25 cellular contexts compared by ENCODE assay signal in the genomic region with DNA sequence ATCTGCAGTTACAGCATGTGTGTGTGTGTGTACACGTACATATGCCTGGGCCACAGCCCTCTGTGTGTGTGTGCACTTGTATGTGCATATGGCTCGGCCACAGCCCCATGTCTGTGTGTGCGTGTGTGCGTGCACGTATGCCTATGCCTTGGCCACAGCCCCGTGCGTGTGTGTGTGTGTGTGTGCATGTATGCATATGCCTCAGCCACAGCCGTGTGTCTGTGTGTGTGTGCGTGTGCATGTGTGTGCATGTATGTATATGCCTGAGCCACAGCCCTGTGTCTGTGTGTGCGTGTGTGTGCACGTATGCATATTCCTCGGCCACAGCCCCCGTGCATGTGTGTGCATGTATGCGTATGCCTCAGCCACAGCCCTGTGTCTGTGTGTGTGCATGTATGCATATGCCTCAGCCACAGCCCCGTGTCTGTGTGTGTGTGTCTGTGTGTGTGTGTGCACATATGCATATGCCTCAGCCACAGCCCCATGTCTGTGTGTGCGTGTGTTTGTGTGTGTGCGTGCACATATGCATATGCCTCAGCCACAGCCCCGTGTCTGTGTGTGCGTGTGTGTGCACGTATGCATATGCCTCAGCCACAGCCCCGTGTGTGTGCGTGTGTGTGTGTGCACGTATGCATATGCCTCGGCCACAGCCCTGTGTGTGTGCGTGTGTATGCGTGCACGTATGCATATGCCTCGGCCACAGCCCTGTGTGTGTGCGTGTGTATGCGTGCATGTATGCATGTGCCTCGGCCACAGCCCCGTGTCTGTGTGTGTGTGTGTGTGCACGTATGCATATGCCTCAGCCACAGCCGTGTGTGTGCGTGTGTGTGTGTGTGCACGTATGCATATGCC. TPM values are rescaled to one million over a fixed set of nuclear protein-coding genes. Genes with fewer than 3 reads are reported as not detected.
DNase-seq lines count a peak whose midpoint lies in the region; ATAC-seq, FAIRE-seq and TF ChIP-seq lines count a peak whose summit lies in the region.
"Had no signal": no experiment of that assay in that cellular context is flagged by ENCODE, and none has a peak within 500 bp of the region (broad histone marks: within the 10 kb centered on the region; RNA-seq: fewer than 3 reads in every experiment).

No MANE protein-coding gene starts in this region.

- H3K27ac ChIP-seq in HepG2 (ENCODE audit: extremely low read length, insufficient read depth, low read length) (no peak overlapping the region), right lobe of liver (no peak overlapping the region)
- H3K27ac ChIP-seq: BLaER1, SJCRH30 had no signal

- no peak for DNase-seq in HepG2 (ENCODE audit: low spot score)
- DNase-seq in right lobe of liver = no peak
- DNase-seq in endothelial cell (ENCODE audit: low spot score) = no peak
- DNase-seq in NCI-H1436 treated with DMSO at 0.1 percent for 48 hours (lab: John Stamatoyannopoulos, UW) = no peak
- no peak for DNase-seq in NCI-H446 (lab: John Stamatoyannopoulos, UW)
- DNase-seq: CD4-positive, CD25-positive, alpha-beta regulatory T cell; Kasumi-1; NCI-H1092 treated with DMSO at 0.1 percent for 48 hours; NCI-H1436; NCI-H187 treated with DMSO at 0.1 percent for 48 hours; NCI-H446 treated with DMSO at 0.1 percent for 48 hours; NCI-H526; NCI-H82; NK-92 treated with Interleukin-12 subunit alpha and Interleukin-12 subunit beta, amount 100 ng/mL, for 24 hours; PC-3; SJCRH30 had no signal

- no peak for FAIRE-seq in HepG2 (lab: Jason Lieb, UNC)
- FAIRE-seq: A204.1, D721Med had no signal

- peak overlapping the region; percentile 78 for H3K4me3 Mint-ChIP-seq in endothelial cell (ENCODE audit: unreplicated experiment)
- H3K4me3 Mint-ChIP-seq: GM23338 had no signal

- H3K4me3 ChIP-seq in HepG2 (replicated peaks in 1 of 3; ENCODE audit: insufficient read depth in 1 of 3, low read depth in 2 of 3, low read length in 3 of 3) = no peak overlapping the region
- no peak overlapping the region for H3K4me3 ChIP-seq in right lobe of liver
- H3K4me3 ChIP-seq: BLaER1, GM23338, HAP-1, SJCRH30 had no signal

- no peak for TF ChIP-seq RAD21 in HepG2 (CRISPR knock-in tag; IDR thresholded peaks at IDR 0.05)

- peak; percentile 13 to 60; a peak in 2 of 4 replicates for TF ChIP-seq POLR2A in HepG2 (IDR thresholded peaks at IDR 0.05; ENCODE audit: insufficient read depth in 1 of 2, low read depth in 2 of 2, low read length in 2 of 2)
- no peak for TF ChIP-seq POLR2A in right lobe of liver (IDR thresholded peaks at IDR 0.05)

- CTCF ChIA-PET in HepG2 (lab: Yijun Ruan, JAX; ENCODE audit: low intra/inter-chr PET ratio, low total read pairs) = no interaction called here

- H2AFZ ChIP-seq in HepG2 (ENCODE audit: low read length) = no peak overlapping the region
- H2AFZ ChIP-seq: GM23338 had no signal

- H3K9ac ChIP-seq in HepG2 (ENCODE audit: insufficient read depth, low read depth, low read length) = no peak overlapping the region
- H3K9ac ChIP-seq: BLaER1 had no signal

- H3K36me3 Mint-ChIP-seq in endothelial cell (ENCODE audit: low read depth, unreplicated experiment) = peaks cover 67% of the 10 kb centered on the region

- intact Hi-C loops in HepG2 (cut with micrococcal nuclease; ENCODE audit: unreplicated experiment) = no loop called here
- intact Hi-C loops in right lobe of liver (cut with DNase I) = no loop called here

- TF ChIP-seq CTCF in HepG2 (CRISPR knock-in tag; IDR thresholded peaks at IDR 0.05) = no peak
- TF ChIP-seq CTCF in right lobe of liver (IDR thresholded peaks at IDR 0.05) = no peak
- TF ChIP-seq CTCF in endothelial cell (IDR thresholded peaks at IDR 0.05; ENCODE audit: unreplicated experiment) = no peak

- H3K27ac Mint-ChIP-seq in endothelial cell (ENCODE audit: unreplicated experiment) = no peak overlapping the region
- H3K27ac Mint-ChIP-seq: CD4-positive, CD25-positive, alpha-beta regulatory T cell; GM23338 had no signal

- no peak overlapping the region for H3K4me2 ChIP-seq in HepG2 (ENCODE audit: low read depth, low read length)
- H3K4me2 ChIP-seq: BLaER1, GM23338 had no signal

- 98% methylated on average over 33 of the region's 36 CpGs for WGBS in HepG2 (ENCODE audit: low lambda C conversion rate)
- 93% methylated on average over 3 of the region's 36 CpGs for whole genome bisulfite sequencing in right lobe of liver (ENCODE audit: insufficient coverage, low coverage, low lambda C conversion rate, missing lambda C conversion rate)

- H3K36me3 ChIP-seq in HepG2 (replicated peaks in 1 of 2; ENCODE audit: control insufficient read depth in 1 of 2, insufficient read depth in 2 of 2, low read length in 2 of 2) = peaks cover 48 to 70% of the 10 kb centered on the region in 2 experiments
- peaks cover 0 to 65% (median 18%) of the 10 kb centered on the region in 4 donors for H3K36me3 ChIP-seq in right lobe of liver

- peaks cover 3% of the 10 kb centered on the region for H3K4me1 Mint-ChIP-seq in endothelial cell (ENCODE audit: unreplicated experiment)
- H3K4me1 Mint-ChIP-seq: GM23338 had no signal

- no TSS peak for BruUV-seq in HepG2 (replicated peaks; lab: Mats Ljungman, UMichigan)

- H3K79me2 ChIP-seq in HepG2 (ENCODE audit: insufficient read depth, low read length) = peaks cover 4% of the 10 kb centered on the region

- TF ChIP-seq EP300 in HepG2 (IDR thresholded peaks at IDR 0.05; ENCODE audit: low read depth in 2 of 2, low read length in 2 of 2) (no peak), HepG2 (CRISPR knock-in tag; IDR thresholded peaks at IDR 0.05; ENCODE audit: borderline replicate concordance) (no peak)

- ATAC-seq in HepG2 (no peak), right lobe of liver (no peak), GM19395 (IDR thresholded peaks at IDR 0.05; ENCODE audit: unreplicated experiment) (no peak)
- ATAC-seq: GM23338, PC-3, SK-N-SH treated with all-trans-retinoic acid at 6 μM for 48 hours had no signal

- H3K9me3 ChIP-seq in HepG2 (ENCODE audit: low read length) = no peaks in the 10 kb centered on the region
- H3K9me3 ChIP-seq in right lobe of liver = no peaks in the 10 kb centered on the region
- H3K9me3 ChIP-seq: BLaER1, HAP-1, SJCRH30 had no signal

- no peaks in the 10 kb centered on the region for H3K9me3 Mint-ChIP-seq in endothelial cell (ENCODE audit: unreplicated experiment)
- H3K9me3 Mint-ChIP-seq: GM23338 had no signal

- in situ Hi-C loops in HepG2 (cut with HindIII; ENCODE audit: extremely low pct_ligation_motif_present, low pct_unique_long_range_greater_than_20kb) = loop anchor here (5.0 kb wide), 1 partner anchor 39 kb away; the partner anchor contains the start of gene PRPF6

- H3K27me3 ChIP-seq in HepG2 (ENCODE audit: control insufficient read depth in 1 of 2, insufficient read depth in 2 of 2, low read length in 2 of 2) (no peaks in the 10 kb centered on the region), right lobe of liver (no peaks in the 10 kb centered on the region)
- H3K27me3 ChIP-seq: BLaER1, SJCRH30 had no signal

- POLR2A ChIA-PET in HepG2 (lab: Yijun Ruan, JAX) = no interaction called here

- H3K4me1 ChIP-seq in HepG2 (ENCODE audit: insufficient read depth, low read length) (peaks cover 42% of the 10 kb centered on the region), right lobe of liver (peaks cover 0 to 28% (median 13%) of the 10 kb centered on the region in 4 donors)
- H3K4me1 ChIP-seq: BLaER1, HAP-1, SJCRH30 had no signal

- no peaks in the 10 kb centered on the region for H4K20me1 ChIP-seq in HepG2 (ENCODE audit: insufficient read depth, low read length)

- peaks cover 10% of the 10 kb centered on the region for H3K27me3 Mint-ChIP-seq in endothelial cell (ENCODE audit: unreplicated experiment)
- H3K27me3 Mint-ChIP-seq: CD4-positive, CD25-positive, alpha-beta regulatory T cell had no signal

RNA-seq across cellular contexts. Expression of gene C20orf204, which starts 14.6 kb away (rescaled TPM):
- total RNA-seq in HepG2 (2016; rRNA removed; fragmentation: Illumina TruSeq; extraction: Trizol) = 36.8 and 80.0 TPM in 2 replicates
- 48.6 and 61.3 TPM in 2 replicates for total RNA-seq in HepG2 (2016; cell fraction: cytosol; rRNA removed; fragmentation: Illumina TruSeq; extraction: Trizol; ENCODE audit: low read depth)
- 39.0 and 80.0 TPM in 2 replicates for total RNA-seq in HepG2 (2016; cell fraction: insoluble cytoplasmic fraction; rRNA removed; fragmentation: Illumina TruSeq; extraction: Trizol)
- 57.5 and 77.5 TPM in 2 replicates for total RNA-seq in HepG2 (2016; cell fraction: membrane; rRNA removed; fragmentation: Illumina TruSeq; extraction: Trizol)
- 68.2 and 72.7 TPM in 2 replicates for total RNA-seq in HepG2 (2016; cell fraction: nucleus; rRNA removed; fragmentation: Illumina TruSeq; extraction: Trizol)
- 22.1 and 27.2 TPM in 2 replicates for polyA plus RNA-seq in HepG2 (2011; rRNA removed)
- polyA plus RNA-seq in HepG2 (2011; cell fraction: cytosol; rRNA removed) = 22.8 and 58.2 TPM in 2 replicates
- 143 and 193 TPM in 2 replicates for polyA plus RNA-seq in HepG2 (2011; cell fraction: nucleus; rRNA removed)
- polyA plus RNA-seq in HepG2 (2012) = 13.4 and 16.2 TPM in 2 replicates
- polyA plus RNA-seq in HepG2 (2016; cell fraction: cytosol; fragmentation: Illumina TruSeq; extraction: Trizol; ENCODE audit: low read depth) = 59.0 and 74.0 TPM in 2 replicates
- 48.7 and 49.5 TPM in 2 replicates for polyA plus RNA-seq in HepG2 (2016; cell fraction: insoluble cytoplasmic fraction; fragmentation: Illumina TruSeq; extraction: Trizol; ENCODE audit: low read depth)
- 58.9 and 64.4 TPM in 2 replicates for polyA plus RNA-seq in HepG2 (2016; cell fraction: membrane; fragmentation: Illumina TruSeq; extraction: Trizol; ENCODE audit: low read depth)
- 152 and 164 TPM in 2 replicates for polyA plus RNA-seq in HepG2 (2016; cell fraction: nucleus; fragmentation: Illumina TruSeq; extraction: Trizol; ENCODE audit: insufficient read depth, low read depth)
- 1.8 and 19.7 TPM in 2 replicates for polyA minus RNA-seq in HepG2 (2011; rRNA and poly(A)+ RNA removed; ENCODE audit: low replicate concordance)
- 15.0 and 21.9 TPM in 2 replicates for polyA minus RNA-seq in HepG2 (2011; cell fraction: cytosol; rRNA and poly(A)+ RNA removed)
- 21.8 and 31.2 TPM in 2 replicates for polyA minus RNA-seq in HepG2 (2011; cell fraction: nucleus; rRNA and poly(A)+ RNA removed)
- total RNA-seq in right lobe of liver = 1 to 10 TPM in 1 of 6 experiments, under 1 TPM in 4, not detected in 1; 0.29 to 1.1 (median 0.44) TPM
- total RNA-seq in endothelial cell (ENCODE audit: unreplicated experiment) = 14.2 TPM

RNA-seq across cellular contexts. Expression of gene SOX18, which starts 28.1 kb away (rescaled TPM):
- 1.3 and 1.9 TPM in 2 replicates for total RNA-seq in HepG2 (2016; rRNA removed; fragmentation: Illumina TruSeq; extraction: Trizol)
- total RNA-seq in HepG2 (2016; cell fraction: cytosol; rRNA removed; fragmentation: Illumina TruSeq; extraction: Trizol; ENCODE audit: low read depth) = 1.1 and 1.6 TPM in 2 replicates
- 0.94 and 1.8 TPM in 2 replicates for total RNA-seq in HepG2 (2016; cell fraction: insoluble cytoplasmic fraction; rRNA removed; fragmentation: Illumina TruSeq; extraction: Trizol)
- total RNA-seq in HepG2 (2016; cell fraction: membrane; rRNA removed; fragmentation: Illumina TruSeq; extraction: Trizol) = 2.7 and 3.0 TPM in 2 replicates
- total RNA-seq in HepG2 (2016; cell fraction: nucleus; rRNA removed; fragmentation: Illumina TruSeq; extraction: Trizol) = 1.4 and 2.1 TPM in 2 replicates
- polyA plus RNA-seq in HepG2 (2011; rRNA removed) = 1.6 and 2.0 TPM in 2 replicates
- 1.1 and 2.3 TPM in 2 replicates for polyA plus RNA-seq in HepG2 (2011; cell fraction: cytosol; rRNA removed)
- polyA plus RNA-seq in HepG2 (2011; cell fraction: nucleus; rRNA removed) = 8.4 and 10.3 TPM in 2 replicates
- polyA plus RNA-seq in HepG2 (2012) = 2.4 and 3.1 TPM in 2 replicates
- 1.8 and 1.9 TPM in 2 replicates for polyA plus RNA-seq in HepG2 (2016; cell fraction: cytosol; fragmentation: Illumina TruSeq; extraction: Trizol; ENCODE audit: low read depth)
- polyA plus RNA-seq in HepG2 (2016; cell fraction: insoluble cytoplasmic fraction; fragmentation: Illumina TruSeq; extraction: Trizol; ENCODE audit: low read depth) = 7.2 and 8.4 TPM in 2 replicates
- polyA plus RNA-seq in HepG2 (2016; cell fraction: membrane; fragmentation: Illumina TruSeq; extraction: Trizol; ENCODE audit: low read depth) = 3.3 and 4.0 TPM in 2 replicates
- 9.0 and 10.0 TPM in 2 replicates for polyA plus RNA-seq in HepG2 (2016; cell fraction: nucleus; fragmentation: Illumina TruSeq; extraction: Trizol; ENCODE audit: insufficient read depth, low read depth)
- polyA minus RNA-seq in HepG2 (2011; rRNA and poly(A)+ RNA removed; ENCODE audit: low replicate concordance) = 0.28 and 1.8 TPM in 2 replicates
- 1.9 and 4.0 TPM in 2 replicates for polyA minus RNA-seq in HepG2 (2011; cell fraction: cytosol; rRNA and poly(A)+ RNA removed)
- polyA minus RNA-seq in HepG2 (2011; cell fraction: nucleus; rRNA and poly(A)+ RNA removed) = 0.77 and 0.87 TPM in 2 replicates
- total RNA-seq in right lobe of liver = 1 to 10 TPM; 4.1 to 7.8 (median 5.6) TPM
- 149 TPM for total RNA-seq in endothelial cell (ENCODE audit: unreplicated experiment)
- total RNA-seq: CD4-positive, CD25-positive, alpha-beta regulatory T cell; M059J had no signal
- polyA plus RNA-seq: AG04450; CD4-positive, CD25-positive, alpha-beta regulatory T cell; GM23338 had no signal

RNA-seq across cellular contexts. Expression of gene PRPF6, which starts 40.4 kb away (rescaled TPM):
- total RNA-seq in HepG2 (2016; rRNA removed; fragmentation: Illumina TruSeq; extraction: Trizol) = 101 and 127 TPM in 2 replicates
- 28.1 and 30.5 TPM in 2 replicates for total RNA-seq in HepG2 (2016; cell fraction: cytosol; rRNA removed; fragmentation: Illumina TruSeq; extraction: Trizol; ENCODE audit: low read depth)
- 101 and 116 TPM in 2 replicates for total RNA-seq in HepG2 (2016; cell fraction: insoluble cytoplasmic fraction; rRNA removed; fragmentation: Illumina TruSeq; extraction: Trizol)
- total RNA-seq in HepG2 (2016; cell fraction: membrane; rRNA removed; fragmentation: Illumina TruSeq; extraction: Trizol) = 51.1 and 54.9 TPM in 2 replicates
- total RNA-seq in HepG2 (2016; cell fraction: nucleus; rRNA removed; fragmentation: Illumina TruSeq; extraction: Trizol) = 68.1 and 77.4 TPM in 2 replicates
- polyA plus RNA-seq in HepG2 (2011; rRNA removed) = 63.7 and 65.3 TPM in 2 replicates
- polyA plus RNA-seq in HepG2 (2011; cell fraction: cytosol; rRNA removed) = 58.9 and 67.6 TPM in 2 replicates
- polyA plus RNA-seq in HepG2 (2011; cell fraction: nucleus; rRNA removed) = 82.2 and 84.5 TPM in 2 replicates
- 79.5 and 80.7 TPM in 2 replicates for polyA plus RNA-seq in HepG2 (2012)
- 41.2 and 42.1 TPM in 2 replicates for polyA plus RNA-seq in HepG2 (2016; cell fraction: cytosol; fragmentation: Illumina TruSeq; extraction: Trizol; ENCODE audit: low read depth)
- polyA plus RNA-seq in HepG2 (2016; cell fraction: insoluble cytoplasmic fraction; fragmentation: Illumina TruSeq; extraction: Trizol; ENCODE audit: low read depth) = 130 and 149 TPM in 2 replicates
- 56.1 and 60.4 TPM in 2 replicates for polyA plus RNA-seq in HepG2 (2016; cell fraction: membrane; fragmentation: Illumina TruSeq; extraction: Trizol; ENCODE audit: low read depth)
- 122 TPM in 2 replicates for polyA plus RNA-seq in HepG2 (2016; cell fraction: nucleus; fragmentation: Illumina TruSeq; extraction: Trizol; ENCODE audit: insufficient read depth, low read depth)
- polyA minus RNA-seq in HepG2 (2011; rRNA and poly(A)+ RNA removed; ENCODE audit: low replicate concordance) = 50.1 and 75.7 TPM in 2 replicates
- polyA minus RNA-seq in HepG2 (2011; cell fraction: cytosol; rRNA and poly(A)+ RNA removed) = 46.1 and 51.9 TPM in 2 replicates
- 44.4 and 50.5 TPM in 2 replicates for polyA minus RNA-seq in HepG2 (2011; cell fraction: nucleus; rRNA and poly(A)+ RNA removed)
- 10 to 100 TPM; 21.7 to 28.9 (median 24.4) TPM for total RNA-seq in right lobe of liver
- total RNA-seq in endothelial cell (ENCODE audit: unreplicated experiment) = 73.4 TPM

RNA-seq across cellular contexts. Expression of gene TCEA2, which starts 41.6 kb away (rescaled TPM):
- total RNA-seq in HepG2 (2016; rRNA removed; fragmentation: Illumina TruSeq; extraction: Trizol) = 25.9 and 33.7 TPM in 2 replicates
- total RNA-seq in HepG2 (2016; cell fraction: cytosol; rRNA removed; fragmentation: Illumina TruSeq; extraction: Trizol; ENCODE audit: low read depth) = 58.0 and 75.2 TPM in 2 replicates
- total RNA-seq in HepG2 (2016; cell fraction: insoluble cytoplasmic fraction; rRNA removed; fragmentation: Illumina TruSeq; extraction: Trizol) = 25.2 and 31.6 TPM in 2 replicates
- 54.3 and 70.5 TPM in 2 replicates for total RNA-seq in HepG2 (2016; cell fraction: membrane; rRNA removed; fragmentation: Illumina TruSeq; extraction: Trizol)
- total RNA-seq in HepG2 (2016; cell fraction: nucleus; rRNA removed; fragmentation: Illumina TruSeq; extraction: Trizol) = 19.6 and 25.2 TPM in 2 replicates
- 28.1 and 36.8 TPM in 2 replicates for polyA plus RNA-seq in HepG2 (2011; rRNA removed)
- polyA plus RNA-seq in HepG2 (2011; cell fraction: cytosol; rRNA removed) = 22.9 and 25.9 TPM in 2 replicates
- 101 and 106 TPM in 2 replicates for polyA plus RNA-seq in HepG2 (2011; cell fraction: nucleus; rRNA removed)
- polyA plus RNA-seq in HepG2 (2012) = 70.9 and 75.4 TPM in 2 replicates
- 308 and 317 TPM in 2 replicates for polyA plus RNA-seq in HepG2 (2016; cell fraction: cytosol; fragmentation: Illumina TruSeq; extraction: Trizol; ENCODE audit: low read depth)
- polyA plus RNA-seq in HepG2 (2016; cell fraction: insoluble cytoplasmic fraction; fragmentation: Illumina TruSeq; extraction: Trizol; ENCODE audit: low read depth) = 54.5 and 74.5 TPM in 2 replicates
- polyA plus RNA-seq in HepG2 (2016; cell fraction: membrane; fragmentation: Illumina TruSeq; extraction: Trizol; ENCODE audit: low read depth) = 232 and 236 TPM in 2 replicates
- polyA plus RNA-seq in HepG2 (2016; cell fraction: nucleus; fragmentation: Illumina TruSeq; extraction: Trizol; ENCODE audit: insufficient read depth, low read depth) = 80.5 and 83.8 TPM in 2 replicates
- 42.1 and 65.5 TPM in 2 replicates for polyA minus RNA-seq in HepG2 (2011; rRNA and poly(A)+ RNA removed; ENCODE audit: low replicate concordance)
- polyA minus RNA-seq in HepG2 (2011; cell fraction: cytosol; rRNA and poly(A)+ RNA removed) = 21.6 and 27.5 TPM in 2 replicates
- 32.7 and 36.6 TPM in 2 replicates for polyA minus RNA-seq in HepG2 (2011; cell fraction: nucleus; rRNA and poly(A)+ RNA removed)
- 10 to 100 TPM; 14.8 to 45.6 (median 28.6) TPM for total RNA-seq in right lobe of liver
- 123 TPM for total RNA-seq in endothelial cell (ENCODE audit: unreplicated experiment)

RNA-seq across cellular contexts. Expression of gene SAMD10, which starts 41.9 kb away (rescaled TPM):
- total RNA-seq in HepG2 (2016; rRNA removed; fragmentation: Illumina TruSeq; extraction: Trizol) (5.1 and 6.1 TPM in 2 replicates), right lobe of liver (1 to 10 TPM; 2.7 to 6.7 (median 3.5) TPM), endothelial cell (ENCODE audit: unreplicated experiment) (5.0 TPM)
- 3.8 and 3.9 TPM in 2 replicates for total RNA-seq in HepG2 (2016; cell fraction: cytosol; rRNA removed; fragmentation: Illumina TruSeq; extraction: Trizol; ENCODE audit: low read depth)
- total RNA-seq in HepG2 (2016; cell fraction: insoluble cytoplasmic fraction; rRNA removed; fragmentation: Illumina TruSeq; extraction: Trizol) = 4.7 and 6.8 TPM in 2 replicates
- 7.9 and 9.1 TPM in 2 replicates for total RNA-seq in HepG2 (2016; cell fraction: membrane; rRNA removed; fragmentation: Illumina TruSeq; extraction: Trizol)
- total RNA-seq in HepG2 (2016; cell fraction: nucleus; rRNA removed; fragmentation: Illumina TruSeq; extraction: Trizol) = 5.9 and 6.0 TPM in 2 replicates
- polyA plus RNA-seq in HepG2 (2011; rRNA removed) = 11.0 and 11.8 TPM in 2 replicates
- polyA plus RNA-seq in HepG2 (2011; cell fraction: cytosol; rRNA removed) = 5.2 and 8.8 TPM in 2 replicates
- 51.4 and 63.7 TPM in 2 replicates for polyA plus RNA-seq in HepG2 (2011; cell fraction: nucleus; rRNA removed)
- 6.2 and 8.9 TPM in 2 replicates for polyA plus RNA-seq in HepG2 (2012)
- 8.7 and 9.1 TPM in 2 replicates for polyA plus RNA-seq in HepG2 (2016; cell fraction: cytosol; fragmentation: Illumina TruSeq; extraction: Trizol; ENCODE audit: low read depth)
- polyA plus RNA-seq in HepG2 (2016; cell fraction: insoluble cytoplasmic fraction; fragmentation: Illumina TruSeq; extraction: Trizol; ENCODE audit: low read depth) = 8.4 and 12.7 TPM in 2 replicates
- polyA plus RNA-seq in HepG2 (2016; cell fraction: membrane; fragmentation: Illumina TruSeq; extraction: Trizol; ENCODE audit: low read depth) = 15.2 and 15.4 TPM in 2 replicates
- polyA plus RNA-seq in HepG2 (2016; cell fraction: nucleus; fragmentation: Illumina TruSeq; extraction: Trizol; ENCODE audit: insufficient read depth, low read depth) = 20.5 and 24.8 TPM in 2 replicates
- 3.7 and 5.9 TPM in 2 replicates for polyA minus RNA-seq in HepG2 (2011; rRNA and poly(A)+ RNA removed; ENCODE audit: low replicate concordance)
- polyA minus RNA-seq in HepG2 (2011; cell fraction: cytosol; rRNA and poly(A)+ RNA removed) = 4.8 and 6.0 TPM in 2 replicates
- 3.3 and 4.0 TPM in 2 replicates for polyA minus RNA-seq in HepG2 (2011; cell fraction: nucleus; rRNA and poly(A)+ RNA removed)
- total RNA-seq: SJCRH30 had no signal

Comparison
In these comparisons a context has a peak if more than half of its experiments do, and no peak if none do; other contexts are left out.
1. RNA of gene SOX18, which starts 28.1 kb away (total RNA-seq): 149 TPM in endothelial cell (single experiment); 4.1 to 7.8 TPM in right lobe of liver and 0.94 to 3.0 TPM in HepG2; every median in the first group is over 10 times any median in the second.